In genomic region chr17:17868637-17869522, GRCh38 we compare ENCODE assay signal across 9 cellular contexts. TPM values are rescaled to one million over a fixed set of nuclear protein-coding genes. Genes with fewer than 3 reads are reported as not detected.
A peak's percentile ranks its signal among the peaks of the same experiment; 100 is the strongest.
DNase-seq lines count a peak whose midpoint lies in the region; ATAC-seq and TF ChIP-seq lines count a peak whose summit lies in the region.
"Had no signal": no experiment of that assay in that cellular context is flagged by ENCODE, and none has a peak within 500 bp of the region (broad histone marks: within the 10 kb centered on the region; RNA-seq: fewer than 3 reads in every experiment).

No MANE protein-coding gene starts in this region.

- H2AFZ ChIP-seq in fibroblast of lung (ENCODE audit: low read length): no peak overlapping the region

- no peak for ATAC-seq in mucosa of descending colon
- ATAC-seq: naive thymus-derived CD8-positive, alpha-beta T cell had no signal

- no peaks in the 10 kb centered on the region for H4K20me1 ChIP-seq in fibroblast of lung (ENCODE audit: control insufficient read depth, extremely low read depth, insufficient read depth, low read length)

- TF ChIP-seq CTCF in fibroblast of lung (conservative IDR thresholded peaks at IDR 0.05 in 1 of 2, IDR thresholded peaks at IDR 0.05 in 1 of 2; ENCODE audit: low read depth in 1 of 2, low read length in 2 of 2) (no peak), suprapubic skin (IDR thresholded peaks at IDR 0.05) (no peak), mucosa of descending colon (IDR thresholded peaks at IDR 0.05) (no peak)

- 56% methylated on average over 18 of the region's 18 CpGs for WGBS in suprapubic skin

- H3K9ac ChIP-seq in fibroblast of lung (ENCODE audit: insufficient read depth, low read length): no peak overlapping the region

- H3K4me1 ChIP-seq in fibroblast of lung (ENCODE audit: control insufficient read depth, extremely low read depth, insufficient read depth, low read length) (peaks cover 16% of the 10 kb centered on the region), suprapubic skin (peaks cover 27% of the 10 kb centered on the region), mucosa of descending colon (ENCODE audit: low read depth) (no peaks in the 10 kb centered on the region)

- H3K27ac ChIP-seq in fibroblast of lung (ENCODE audit: insufficient read depth, low read length) (peak overlapping the region; percentile 53), suprapubic skin (peak overlapping the region; percentile 54)

- H3K36me3 ChIP-seq in fibroblast of lung (ENCODE audit: control insufficient read depth, insufficient read depth, low read length) (peaks cover 2% of the 10 kb centered on the region), suprapubic skin (peaks cover 35% of the 10 kb centered on the region), mucosa of descending colon (ENCODE audit: low read depth) (no peaks in the 10 kb centered on the region)

- H3K9me3 ChIP-seq in fibroblast of lung (ENCODE audit: control insufficient read depth, insufficient read depth, low read depth, low read length) (no peaks in the 10 kb centered on the region), suprapubic skin (no peaks in the 10 kb centered on the region), mucosa of descending colon (no peaks in the 10 kb centered on the region)

- H3K79me2 ChIP-seq in fibroblast of lung (ENCODE audit: control insufficient read depth, insufficient read depth, low read length): no peaks in the 10 kb centered on the region

- H3K4me3 ChIP-seq in fibroblast of lung (replicated peaks in 1 of 4; ENCODE audit: control extremely low read depth in 1 of 4, insufficient read depth in 1 of 4, low read depth in 3 of 4, low read length in 4 of 4) (no peak overlapping the region), suprapubic skin (no peak overlapping the region), mucosa of descending colon (no peak overlapping the region)

- intact Hi-C loops in posterior cingulate gyrus (cut with DNase I): no loop called here
- intact Hi-C loops in mucosa of descending colon (cut with DNase I, micrococcal nuclease): no loop called here

- no peak for TF ChIP-seq EP300 in suprapubic skin (IDR thresholded peaks at IDR 0.05)

- no peak for TF ChIP-seq POLR2A in suprapubic skin (IDR thresholded peaks at IDR 0.05)

- no peak overlapping the region for H3K4me2 ChIP-seq in fibroblast of lung (ENCODE audit: extremely low read depth, insufficient read depth, low read length)

- H3K27me3 ChIP-seq in fibroblast of lung (ENCODE audit: control insufficient read depth, insufficient read depth, low read length) (no peaks in the 10 kb centered on the region), suprapubic skin (no peaks in the 10 kb centered on the region)

- DNase-seq in amniotic epithelial cell (ENCODE audit: low read depth) (peak; percentile 86), fibroblast of lung (ENCODE audit: low read depth in 2 of 2) (peak in 1 of 2 donors; percentile 25), lung microvascular endothelial cell (ENCODE audit: low read depth in 2 of 2) (peak; percentile 80 to 87), suprapubic skin (ENCODE audit: low spot score in 2 of 2) (no peak), posterior cingulate gyrus (no peak), mucosa of descending colon (no peak)
- no peak for DNase-seq in activated CD8-positive, alpha-beta memory T cell treated with anti-CD3 and anti-CD28 coated beads, Interleukin-2, amount 50 U/mL, for 4 hours
- DNase-seq: naive thymus-derived CD8-positive, alpha-beta T cell; stimulated activated CD4-positive, alpha-beta T cell treated with anti-CD3 and anti-CD28 coated beads, Interleukin-4, amount 100 ng/mL, for 4 hours had no signal

RNA-seq across cellular contexts. Expression of gene SREBF1, which starts 32.1 kb away (rescaled TPM):
- total RNA-seq in fibroblast of lung (51.9 and 77.6 TPM in 2 replicates), lung microvascular endothelial cell (28.4 and 41.4 TPM in 2 replicates), suprapubic skin (100 to 1,000 TPM in 2 of 4 donors, 10 to 100 TPM in 2; 78.1 to 124 (median 91.7) TPM), mucosa of descending colon (100 to 1,000 TPM; 161 to 179 (median 170) TPM)
- polyA plus RNA-seq in fibroblast of lung: 29.7 and 49.1 TPM in 2 replicates
- polyA plus RNA-seq in fibroblast of lung (2012): 73.7 and 109 TPM in 2 replicates
- polyA minus RNA-seq in fibroblast of lung (ENCODE audit: low replicate concordance): 172 and 195 TPM in 2 replicates

Comparison
In these comparisons a context has a peak if more than half of its experiments do, and no peak if none do; other contexts are left out.
1. DNase-seq: peak in amniotic epithelial cell (single experiment) and lung microvascular endothelial cell (2 of 2); none in suprapubic skin (0 of 2), activated CD8-positive, alpha-beta memory T cell treated with anti-CD3 and anti-CD28 coated beads, Interleukin-2, amount 50 U/mL, for 4 hours (single experiment), posterior cingulate gyrus (0 of 10) and mucosa of descending colon (0 of 3).